15 cellular contexts compared by ENCODE assay signal in genomic region chr12:11759894-11760293, GRCh38.
A peak's percentile ranks its signal among the peaks of the same experiment; 100 is the strongest.
DNase-seq lines count a peak whose midpoint lies in the region; ATAC-seq and TF ChIP-seq lines count a peak whose summit lies in the region.
"Had no signal": no experiment of that assay in that cellular context is flagged by ENCODE, and none has a peak within 500 bp of the region (broad histone marks: within the 10 kb centered on the region; RNA-seq: fewer than 3 reads in every experiment).

No MANE protein-coding gene starts in this region.

- H3K9me3 ChIP-seq in esophagus muscularis mucosa: no peaks in the 10 kb centered on the region
- no peaks in the 10 kb centered on the region for H3K9me3 ChIP-seq in skeletal muscle tissue (ENCODE audit: control insufficient read depth in 3 of 3, low read length in 3 of 3)
- H3K9me3 ChIP-seq: SJSA1 had no signal

- H3K4me3 ChIP-seq in KMS-11 (IDR thresholded peaks at IDR 0.05; ENCODE audit: insufficient read depth, low read depth, low read length): no peak overlapping the region
- no peak overlapping the region for H3K4me3 ChIP-seq in esophagus muscularis mucosa
- no peak overlapping the region for H3K4me3 ChIP-seq in skeletal muscle tissue (ENCODE audit: low read length in 3 of 3)
- H3K4me3 ChIP-seq: K562, SJSA1, skin epidermis had no signal

- no peak overlapping the region for H3K9ac ChIP-seq in KMS-11
- no peak overlapping the region for H3K9ac ChIP-seq in skeletal muscle tissue (ENCODE audit: low read depth in 1 of 3, low read length in 3 of 3)

- H3K79me2 ChIP-seq in KMS-11 (ENCODE audit: insufficient read depth, low read depth): 0 out of 2 replicates have a peak, but pooled peaks cover 7% of the 10 kb centered on the region

- TF ChIP-seq POLR2A in esophagus muscularis mucosa (IDR thresholded peaks at IDR 0.05; ENCODE audit: low read depth): no peak

- WGBS in esophagus muscularis mucosa: 73% methylated on average over 3 of the region's 3 CpGs

- TF ChIP-seq CTCF in KMS-11 (conservative IDR thresholded peaks at IDR 0.05; ENCODE audit: low read depth, low read length) (no peak), esophagus muscularis mucosa (IDR thresholded peaks at IDR 0.05) (no peak)

- no peak for ATAC-seq in GM18907 (IDR thresholded peaks at IDR 0.05; ENCODE audit: unreplicated experiment)
- ATAC-seq: K562 had no signal

- peak overlapping the region; percentile 66; the same call in 1 of the 2 replicates for H3K4me2 ChIP-seq in KMS-11

- H4K20me1 ChIP-seq in KMS-11 (ENCODE audit: insufficient read depth): no peaks in the 10 kb centered on the region

- H3K27ac ChIP-seq in KMS-11 (no peak overlapping the region), esophagus muscularis mucosa (replicated peaks in 1 of 4) (peak overlapping the region; percentile 88 to 94 (median 92)), skeletal muscle tissue (ENCODE audit: low read depth, low read length) (peak overlapping the region; percentile 68)
- H3K27ac ChIP-seq: SJSA1 had no signal

- H3K4me1 ChIP-seq in KMS-11 (ENCODE audit: low read depth, poor library complexity, severe bottlenecking): peaks cover 100% of the 10 kb centered on the region
- peaks cover 56 to 93% (median 92%) of the 10 kb centered on the region in 4 donors for H3K4me1 ChIP-seq in esophagus muscularis mucosa
- H3K4me1 ChIP-seq in skeletal muscle tissue (ENCODE audit: control insufficient read depth in 3 of 3, insufficient read depth in 3 of 3, low read length in 3 of 3): peaks cover 32 to 48% (median 44%) of the 10 kb centered on the region in 3 donors

- H3K36me3 ChIP-seq in KMS-11 (ENCODE audit: insufficient read depth) (no peaks in the 10 kb centered on the region), esophagus muscularis mucosa (no peaks in the 10 kb centered on the region), skeletal muscle tissue (ENCODE audit: control insufficient read depth in 3 of 3, insufficient read depth in 3 of 3, low read length in 3 of 3) (no peaks in the 10 kb centered on the region)

- H2AFZ ChIP-seq in KMS-11 (ENCODE audit: low read depth): no peak overlapping the region

- H3K27me3 ChIP-seq in KMS-11 (ENCODE audit: insufficient read depth, low read depth): no peaks in the 10 kb centered on the region
- H3K27me3 ChIP-seq in esophagus muscularis mucosa: no peaks in the 10 kb centered on the region
- H3K27me3 ChIP-seq in skeletal muscle tissue (ENCODE audit: control insufficient read depth in 3 of 3, insufficient read depth in 3 of 3, low read length in 3 of 3): no peaks in the 10 kb centered on the region
- H3K27me3 ChIP-seq: SJSA1 had no signal

- intact Hi-C loops in esophagus muscularis mucosa (cut with DNase I): loop anchor here (5.0 kb wide), 1 partner anchor 108 kb away; no protein-coding TSS in a partner anchor

- peak; percentile 21 for DNase-seq in CD1c-positive myeloid dendritic cell (ENCODE audit: extremely low spot score)
- DNase-seq in esophagus muscularis mucosa (ENCODE audit: extremely low spot score): no peak
- DNase-seq in NCI-H1694 treated with DMSO at 0.1 percent for 48 hours (lab: John Stamatoyannopoulos, UW): no peak
- no peak for DNase-seq in SK-N-DZ (ENCODE audit: low spot score)
- no peak for DNase-seq in NCI-H69 (lab: John Stamatoyannopoulos, UW)
- DNase-seq: activated CD4-positive, alpha-beta T cell treated with anti-CD3 and anti-CD28 coated beads for 48 hours; activated naive CD8-positive, alpha-beta T cell treated with anti-CD3 and anti-CD28 coated beads, Interleukin-2, amount 10 ng/mL, durations not matched to agents 7 days and 5 days; central memory CD4-positive, alpha-beta T cell; NCI-H1105 had no signal

- no peak for TF ChIP-seq EP300 in esophagus muscularis mucosa (IDR thresholded peaks at IDR 0.05)
